ENCODE assay signal across 14 cellular contexts in genomic region chrX:1464282-1465131, GRCh38. TPM values are rescaled to one million over a fixed set of nuclear protein-coding genes. Genes with fewer than 3 reads are reported as not detected.
DNase-seq lines count a peak whose midpoint lies in the region; ATAC-seq, FAIRE-seq and TF ChIP-seq lines count a peak whose summit lies in the region.
"Had no signal": no experiment of that assay in that cellular context is flagged by ENCODE, and none has a peak within 500 bp of the region (broad histone marks: within the 10 kb centered on the region; RNA-seq: fewer than 3 reads in every experiment).

No MANE protein-coding gene starts in this region.

- H3K27ac ChIP-seq in CD4-positive, alpha-beta T cell (ENCODE audit: low read depth, low read length), result peak overlapping the region; percentile 74
- H3K27ac ChIP-seq in OCI-LY1 (ENCODE audit: low read depth, low read length, poor library complexity, severe bottlenecking), result peak overlapping the region; percentile 48
- peak overlapping the region; percentile 80 for H3K27ac ChIP-seq in naive thymus-derived CD4-positive, alpha-beta T cell (ENCODE audit: low read depth, low read length)
- no peak overlapping the region for H3K27ac ChIP-seq in endodermal cell (ENCODE audit: low read depth, low read length)
- H3K27ac ChIP-seq in HepG2 (ENCODE audit: extremely low read length, insufficient read depth, low read length), result no peak overlapping the region
- H3K27ac ChIP-seq: dorsolateral prefrontal cortex had no signal

- in situ Hi-C loops in HepG2 (cut with HindIII; ENCODE audit: extremely low pct_ligation_motif_present, low pct_unique_long_range_greater_than_20kb), result loop anchor here (5.0 to 25.0 kb wide), 2 partner anchors 118 to 1148 kb away; no protein-coding TSS in a partner anchor

- H3K27ac Mint-ChIP-seq in CD4-positive, alpha-beta T cell, result peak overlapping the region; percentile 94
- peak overlapping the region; percentile 96 for H3K27ac Mint-ChIP-seq in activated T-helper 2 cell treated with anti-CD3 and anti-CD28 coated beads, Interferon-gamma antibody, Interleukin-2, Interleukin-4, amounts not matched to agents 10 μg/mL and 5 μg/mL and 100 μg/mL, durations not matched to agents 14 hours and 24 hours and 36 hours
- peak overlapping the region; percentile 84 to 98 (median 95) for H3K27ac Mint-ChIP-seq in naive thymus-derived CD4-positive, alpha-beta T cell
- H3K27ac Mint-ChIP-seq in endodermal cell, result no peak overlapping the region

- BruUV-seq in HepG2 (replicated peaks; lab: Mats Ljungman, UMichigan), result no TSS peak

- POLR2A ChIA-PET in CD4-positive, alpha-beta T cell (lab: Charles Lee), result no interaction called here
- POLR2A ChIA-PET in naive thymus-derived CD4-positive, alpha-beta T cell (lab: Charles Lee), result no interaction called here
- POLR2A ChIA-PET in HepG2 (lab: Yijun Ruan, JAX), result no interaction called here

- H3K4me3 Mint-ChIP-seq in CD4-positive, alpha-beta T cell, result peak overlapping the region; percentile 81
- H3K4me3 Mint-ChIP-seq in activated T-helper 2 cell treated with anti-CD3 and anti-CD28 coated beads, Interferon-gamma antibody, Interleukin-2, Interleukin-4, amounts not matched to agents 10 μg/mL and 5 μg/mL and 100 μg/mL, durations not matched to agents 14 hours and 24 hours and 36 hours (ENCODE audit: low read depth), result peak overlapping the region; percentile 76
- peak overlapping the region in 9 of 10 donors; percentile 49 to 90 (median 68) for H3K4me3 Mint-ChIP-seq in naive thymus-derived CD4-positive, alpha-beta T cell
- H3K4me3 Mint-ChIP-seq in endodermal cell, result no peak overlapping the region
- H3K4me3 Mint-ChIP-seq: neural crest cell had no signal

- TF ChIP-seq EP300 in HepG2 (IDR thresholded peaks at IDR 0.05; ENCODE audit: low read depth in 2 of 2, low read length in 2 of 2) (no peak), HepG2 (CRISPR knock-in tag; IDR thresholded peaks at IDR 0.05; ENCODE audit: borderline replicate concordance) (no peak)

- WGBS in endodermal cell (ENCODE audit: insufficient coverage in 1 of 2, insufficient read length in 1 of 2), 2 experiments, result 80 to 86% methylated on average over 11 to 22 of the region's 24 CpGs
- WGBS in HepG2 (ENCODE audit: low lambda C conversion rate), result 72% methylated on average over 19 of the region's 24 CpGs

- H3K9me2 ChIP-seq in OCI-LY1 (ENCODE audit: low read depth, low read length), result no peaks in the 10 kb centered on the region

- H2AFZ ChIP-seq in OCI-LY1 (ENCODE audit: low read length) (no peak overlapping the region), HepG2 (ENCODE audit: low read length) (no peak overlapping the region)

- H3K9ac ChIP-seq in OCI-LY1 (ENCODE audit: low read length) (no peak overlapping the region), endodermal cell (ENCODE audit: extremely low read depth, low read length, poor library complexity, severe bottlenecking) (no peak overlapping the region), HepG2 (ENCODE audit: insufficient read depth, low read depth, low read length) (no peak overlapping the region)

- H3K4me1 ChIP-seq in OCI-LY1 (ENCODE audit: insufficient read depth, low read length, severe bottlenecking) (peaks cover 26% of the 10 kb centered on the region), endodermal cell (ENCODE audit: control insufficient read depth, insufficient read depth, low read length) (no peaks in the 10 kb centered on the region), HepG2 (ENCODE audit: insufficient read depth, low read length) (no peaks in the 10 kb centered on the region)
- H3K4me1 ChIP-seq in naive thymus-derived CD4-positive, alpha-beta T cell (ENCODE audit: control insufficient read depth in 2 of 2, insufficient read depth in 2 of 2, low read length in 2 of 2), result peaks cover 56 to 71% of the 10 kb centered on the region in 2 donors

- intact Hi-C loops in CD4-positive, alpha-beta T cell (cut with DNase I, micrococcal nuclease), result loop anchor here in 1 of 2 experiments (10.0 kb wide), 1 partner anchor 1230 kb away; the partner anchor contains the start of gene CD99
- intact Hi-C loops in activated T-helper 2 cell treated with anti-CD3 and anti-CD28 coated beads, Interferon-gamma antibody, Interleukin-2, Interleukin-4, amounts not matched to agents 10 μg/mL and 5 μg/mL and 100 μg/mL, durations not matched to agents 14 hours and 24 hours and 36 hours (cut with micrococcal nuclease), result loop anchor here (5.0 kb wide), 2 partner anchors 38 to 1248 kb away; no protein-coding TSS in a partner anchor
- intact Hi-C loops in naive thymus-derived CD4-positive, alpha-beta T cell (cut with micrococcal nuclease), result no loop called here
- intact Hi-C loops in HepG2 (cut with micrococcal nuclease; ENCODE audit: unreplicated experiment), result no loop called here

- H3K79me2 ChIP-seq in OCI-LY1 (ENCODE audit: insufficient read depth, low read length) (no peaks in the 10 kb centered on the region), HepG2 (ENCODE audit: insufficient read depth, low read length) (no peaks in the 10 kb centered on the region)

- peak in 1 of 10 experiments; percentile 36 for DNase-seq in CD4-positive, alpha-beta T cell
- peak; percentile 35 for DNase-seq in activated T-helper 2 cell treated with anti-CD3 and anti-CD28 coated beads, Interferon-gamma antibody, Interleukin-2, Interleukin-4, amounts not matched to agents 10 μg/mL and 5 μg/mL and 100 μg/mL, durations not matched to agents 14 hours and 24 hours and 36 hours (ENCODE audit: low spot score)
- peak in 1 of 9 donors; percentile 34 for DNase-seq in naive thymus-derived CD4-positive, alpha-beta T cell
- no peak for DNase-seq in NCI-H774 (lab: John Stamatoyannopoulos, UW)
- DNase-seq in endodermal cell, result no peak
- DNase-seq in HepG2 (ENCODE audit: low spot score), result no peak
- DNase-seq in GM10266 (ENCODE audit: extremely low spot score), result no peak
- DNase-seq: NCI-H2029 treated with DMSO at 0.1 percent for 48 hours, small intestine, T-helper 9 cell had no signal

- H3K4me3 ChIP-seq in OCI-LY1 (ENCODE audit: low read depth, low read length, poor library complexity, severe bottlenecking) (no peak overlapping the region), endodermal cell (ENCODE audit: low read length) (no peak overlapping the region), HepG2 (replicated peaks in 1 of 3; ENCODE audit: insufficient read depth in 1 of 3, low read depth in 2 of 3, low read length in 3 of 3) (no peak overlapping the region)
- peak overlapping the region; percentile 31 for H3K4me3 ChIP-seq in naive thymus-derived CD4-positive, alpha-beta T cell (ENCODE audit: low read length)
- H3K4me3 ChIP-seq: dorsolateral prefrontal cortex had no signal

- no peak for TF ChIP-seq POLR2A in HepG2 (IDR thresholded peaks at IDR 0.05; ENCODE audit: insufficient read depth in 1 of 2, low read depth in 2 of 2, low read length in 2 of 2)

- no peaks in the 10 kb centered on the region for H3K27me3 ChIP-seq in CD4-positive, alpha-beta T cell (ENCODE audit: control insufficient read depth, insufficient read depth, low read length)
- H3K27me3 ChIP-seq in OCI-LY1 (ENCODE audit: insufficient read depth, low read length), result no peaks in the 10 kb centered on the region
- no peaks in the 10 kb centered on the region for H3K27me3 ChIP-seq in naive thymus-derived CD4-positive, alpha-beta T cell (ENCODE audit: control insufficient read depth in 2 of 2, insufficient read depth in 2 of 2, low read length in 2 of 2)
- H3K27me3 ChIP-seq in endodermal cell (ENCODE audit: control insufficient read depth, insufficient read depth, low read length, poor library complexity, severe bottlenecking), result peaks cover 47% of the 10 kb centered on the region
- no peaks in the 10 kb centered on the region for H3K27me3 ChIP-seq in HepG2 (ENCODE audit: control insufficient read depth in 1 of 2, insufficient read depth in 2 of 2, low read length in 2 of 2)

- no peaks in the 10 kb centered on the region for H3K9me3 ChIP-seq in CD4-positive, alpha-beta T cell (ENCODE audit: control insufficient read depth, low read length)
- H3K9me3 ChIP-seq in OCI-LY1 (ENCODE audit: low read length), result no peaks in the 10 kb centered on the region
- no peaks in the 10 kb centered on the region for H3K9me3 ChIP-seq in naive thymus-derived CD4-positive, alpha-beta T cell (ENCODE audit: control insufficient read depth in 2 of 3, low read length in 3 of 3)
- H3K9me3 ChIP-seq in endodermal cell (ENCODE audit: control insufficient read depth, low read length), result no peaks in the 10 kb centered on the region
- no peaks in the 10 kb centered on the region for H3K9me3 ChIP-seq in HepG2 (ENCODE audit: low read length)

- peaks cover 20% of the 10 kb centered on the region for H3F3A ChIP-seq in OCI-LY1 (ENCODE audit: insufficient read depth, low read length)

- H3K9me3 Mint-ChIP-seq in CD4-positive, alpha-beta T cell, result no peaks in the 10 kb centered on the region
- no peaks in the 10 kb centered on the region for H3K9me3 Mint-ChIP-seq in activated T-helper 2 cell treated with anti-CD3 and anti-CD28 coated beads, Interferon-gamma antibody, Interleukin-2, Interleukin-4, amounts not matched to agents 10 μg/mL and 5 μg/mL and 100 μg/mL, durations not matched to agents 14 hours and 24 hours and 36 hours
- H3K9me3 Mint-ChIP-seq in naive thymus-derived CD4-positive, alpha-beta T cell, result peaks cover 0 to 11% (median 0%) of the 10 kb centered on the region in 11 donors
- peaks cover 5% of the 10 kb centered on the region for H3K9me3 Mint-ChIP-seq in endodermal cell
- H3K9me3 Mint-ChIP-seq: neural crest cell had no signal

- CTCF ChIA-PET in CD4-positive, alpha-beta T cell (lab: Charles Lee), result no interaction called here
- CTCF ChIA-PET in naive thymus-derived CD4-positive, alpha-beta T cell (lab: Charles Lee), result no interaction called here
- CTCF ChIA-PET in HepG2 (lab: Yijun Ruan, JAX; ENCODE audit: low intra/inter-chr PET ratio, low total read pairs), result no interaction called here

- peaks cover 63% of the 10 kb centered on the region for H3K4me1 Mint-ChIP-seq in CD4-positive, alpha-beta T cell (ENCODE audit: low read depth)
- peaks cover 65% of the 10 kb centered on the region for H3K4me1 Mint-ChIP-seq in activated T-helper 2 cell treated with anti-CD3 and anti-CD28 coated beads, Interferon-gamma antibody, Interleukin-2, Interleukin-4, amounts not matched to agents 10 μg/mL and 5 μg/mL and 100 μg/mL, durations not matched to agents 14 hours and 24 hours and 36 hours (ENCODE audit: low read depth)
- peaks cover 44 to 75% (median 67%) of the 10 kb centered on the region in 7 donors for H3K4me1 Mint-ChIP-seq in naive thymus-derived CD4-positive, alpha-beta T cell
- H3K4me1 Mint-ChIP-seq in endodermal cell, result no peaks in the 10 kb centered on the region
- H3K4me1 Mint-ChIP-seq: neural crest cell had no signal

- H3K27me3 Mint-ChIP-seq in CD4-positive, alpha-beta T cell, result no peaks in the 10 kb centered on the region
- H3K27me3 Mint-ChIP-seq in activated T-helper 2 cell treated with anti-CD3 and anti-CD28 coated beads, Interferon-gamma antibody, Interleukin-2, Interleukin-4, amounts not matched to agents 10 μg/mL and 5 μg/mL and 100 μg/mL, durations not matched to agents 14 hours and 24 hours and 36 hours (ENCODE audit: low read depth), result no peaks in the 10 kb centered on the region
- H3K27me3 Mint-ChIP-seq in naive thymus-derived CD4-positive, alpha-beta T cell, result no peaks in the 10 kb centered on the region
- H3K27me3 Mint-ChIP-seq in endodermal cell (ENCODE audit: insufficient read depth), result peaks cover 8% of the 10 kb centered on the region

- H3K4me2 ChIP-seq in OCI-LY1 (ENCODE audit: low read length), result no peak overlapping the region
- no peak overlapping the region for H3K4me2 ChIP-seq in HepG2 (ENCODE audit: low read depth, low read length)

- H3K36me3 Mint-ChIP-seq in CD4-positive, alpha-beta T cell (ENCODE audit: low read depth), result peaks cover 51% of the 10 kb centered on the region
- H3K36me3 Mint-ChIP-seq in activated T-helper 2 cell treated with anti-CD3 and anti-CD28 coated beads, Interferon-gamma antibody, Interleukin-2, Interleukin-4, amounts not matched to agents 10 μg/mL and 5 μg/mL and 100 μg/mL, durations not matched to agents 14 hours and 24 hours and 36 hours (ENCODE audit: low read depth), result peaks cover 31% of the 10 kb centered on the region
- peaks cover 7 to 42% (median 19%) of the 10 kb centered on the region in 5 donors for H3K36me3 Mint-ChIP-seq in naive thymus-derived CD4-positive, alpha-beta T cell
- H3K36me3 Mint-ChIP-seq in endodermal cell (ENCODE audit: low read depth), result no peaks in the 10 kb centered on the region

- FAIRE-seq in HepG2 (lab: Jason Lieb, UNC), result no peak
- FAIRE-seq: frontal cortex, small intestine had no signal

- no peak for ATAC-seq in CD4-positive, alpha-beta T cell (ENCODE audit: poor library complexity)
- ATAC-seq in naive thymus-derived CD4-positive, alpha-beta T cell, result no peak
- no peak for ATAC-seq in HepG2

- TF ChIP-seq CTCF in CD4-positive, alpha-beta T cell (IDR thresholded peaks at IDR 0.05), result no peak
- TF ChIP-seq CTCF in OCI-LY1 (IDR thresholded peaks at IDR 0.05; ENCODE audit: low read length) (no peak), endodermal cell (conservative IDR thresholded peaks at IDR 0.05) (no peak), HepG2 (CRISPR knock-in tag; IDR thresholded peaks at IDR 0.05) (no peak), GM10266 (IDR thresholded peaks at IDR 0.05; ENCODE audit: control insufficient read depth, insufficient read depth, low read depth, missing control alignments) (no peak)

- H3K36me3 ChIP-seq in OCI-LY1 (ENCODE audit: insufficient read depth, low read length), result peaks cover 52% of the 10 kb centered on the region
- peaks cover 3 to 29% (median 7%) of the 10 kb centered on the region in 3 experiments for H3K36me3 ChIP-seq in naive thymus-derived CD4-positive, alpha-beta T cell (ENCODE audit: control insufficient read depth in 2 of 3, insufficient read depth in 3 of 3, low read length in 3 of 3)
- no peaks in the 10 kb centered on the region for H3K36me3 ChIP-seq in endodermal cell (ENCODE audit: control insufficient read depth, insufficient read depth, low read length)
- no peaks in the 10 kb centered on the region for H3K36me3 ChIP-seq in HepG2 (replicated peaks in 1 of 2; ENCODE audit: control insufficient read depth in 1 of 2, insufficient read depth in 2 of 2, low read length in 2 of 2)

- H4K20me1 ChIP-seq in OCI-LY1 (ENCODE audit: insufficient read depth, low read length) (no peaks in the 10 kb centered on the region), HepG2 (ENCODE audit: insufficient read depth, low read length) (no peaks in the 10 kb centered on the region)

- TF ChIP-seq RAD21 in HepG2 (CRISPR knock-in tag; IDR thresholded peaks at IDR 0.05), result no peak

RNA-seq across cellular contexts. Expression of gene ASMTL, which starts 11.8 kb away (rescaled TPM):
- 10 to 100 TPM; 34.6 to 39.3 TPM for total RNA-seq in CD4-positive, alpha-beta T cell
- total RNA-seq in activated T-helper 2 cell treated with anti-CD3 and anti-CD28 coated beads, Interferon-gamma antibody, Interleukin-2, Interleukin-4, amounts not matched to agents 10 μg/mL and 5 μg/mL and 100 μg/mL, durations not matched to agents 14 hours and 24 hours and 36 hours, result 41.8 and 42.6 TPM in 2 replicates
- 10 to 100 TPM; 30.9 to 50.0 (median 41.7) TPM for total RNA-seq in naive thymus-derived CD4-positive, alpha-beta T cell
- 10 to 100 TPM; 41.0 to 46.0 TPM for polyA plus RNA-seq in naive thymus-derived CD4-positive, alpha-beta T cell
- total RNA-seq in endodermal cell, result 10 to 100 TPM; 46.7 to 80.9 TPM
- 48.3 TPM for polyA plus RNA-seq in endodermal cell (2013, experiment 1 of 2)
- polyA plus RNA-seq in endodermal cell (2013, experiment 2 of 2), result 43.1 TPM
- 5.6 and 6.3 TPM in 2 replicates for total RNA-seq in HepG2 (2016; rRNA removed; fragmentation: Illumina TruSeq; extraction: Trizol)
- total RNA-seq in HepG2 (2016; cell fraction: cytosol; rRNA removed; fragmentation: Illumina TruSeq; extraction: Trizol; ENCODE audit: low read depth), result 1.3 and 1.9 TPM in 2 replicates
- total RNA-seq in HepG2 (2016; cell fraction: insoluble cytoplasmic fraction; rRNA removed; fragmentation: Illumina TruSeq; extraction: Trizol), result 5.5 and 6.1 TPM in 2 replicates
- total RNA-seq in HepG2 (2016; cell fraction: membrane; rRNA removed; fragmentation: Illumina TruSeq; extraction: Trizol), result 2.5 and 2.6 TPM in 2 replicates
- 4.9 and 6.4 TPM in 2 replicates for total RNA-seq in HepG2 (2016; cell fraction: nucleus; rRNA removed; fragmentation: Illumina TruSeq; extraction: Trizol)
- polyA plus RNA-seq in HepG2 (2011; rRNA removed), result 16.3 and 16.4 TPM in 2 replicates
- polyA plus RNA-seq in HepG2 (2011; cell fraction: cytosol; rRNA removed), result 10.6 and 17.6 TPM in 2 replicates
- polyA plus RNA-seq in HepG2 (2011; cell fraction: nucleus; rRNA removed), result 20.1 and 27.5 TPM in 2 replicates
- 11.5 and 12.3 TPM in 2 replicates for polyA plus RNA-seq in HepG2 (2012)
- polyA plus RNA-seq in HepG2 (2016; cell fraction: cytosol; fragmentation: Illumina TruSeq; extraction: Trizol; ENCODE audit: low read depth), result 1.6 and 2.0 TPM in 2 replicates
- polyA plus RNA-seq in HepG2 (2016; cell fraction: insoluble cytoplasmic fraction; fragmentation: Illumina TruSeq; extraction: Trizol; ENCODE audit: low read depth), result 10.7 and 11.3 TPM in 2 replicates
- 2.3 and 2.4 TPM in 2 replicates for polyA plus RNA-seq in HepG2 (2016; cell fraction: membrane; fragmentation: Illumina TruSeq; extraction: Trizol; ENCODE audit: low read depth)
- polyA plus RNA-seq in HepG2 (2016; cell fraction: nucleus; fragmentation: Illumina TruSeq; extraction: Trizol; ENCODE audit: insufficient read depth, low read depth), result 11.5 and 12.7 TPM in 2 replicates
- 9.3 and 19.0 TPM in 2 replicates for polyA minus RNA-seq in HepG2 (2011; rRNA and poly(A)+ RNA removed; ENCODE audit: low replicate concordance)
- 10.4 and 11.7 TPM in 2 replicates for polyA minus RNA-seq in HepG2 (2011; cell fraction: cytosol; rRNA and poly(A)+ RNA removed)
- 8.6 and 12.7 TPM in 2 replicates for polyA minus RNA-seq in HepG2 (2011; cell fraction: nucleus; rRNA and poly(A)+ RNA removed)

Comparison
In these comparisons a context has a peak if more than half of its experiments do, and no peak if none do; other contexts are left out.
1. H3K27ac ChIP-seq: peak in CD4-positive, alpha-beta T cell (single experiment), OCI-LY1 (single experiment) and naive thymus-derived CD4-positive, alpha-beta T cell (single experiment); none in endodermal cell (single experiment) and HepG2 (single experiment).